ENCODE assay signal across 1 cellular context in the genomic region with DNA sequence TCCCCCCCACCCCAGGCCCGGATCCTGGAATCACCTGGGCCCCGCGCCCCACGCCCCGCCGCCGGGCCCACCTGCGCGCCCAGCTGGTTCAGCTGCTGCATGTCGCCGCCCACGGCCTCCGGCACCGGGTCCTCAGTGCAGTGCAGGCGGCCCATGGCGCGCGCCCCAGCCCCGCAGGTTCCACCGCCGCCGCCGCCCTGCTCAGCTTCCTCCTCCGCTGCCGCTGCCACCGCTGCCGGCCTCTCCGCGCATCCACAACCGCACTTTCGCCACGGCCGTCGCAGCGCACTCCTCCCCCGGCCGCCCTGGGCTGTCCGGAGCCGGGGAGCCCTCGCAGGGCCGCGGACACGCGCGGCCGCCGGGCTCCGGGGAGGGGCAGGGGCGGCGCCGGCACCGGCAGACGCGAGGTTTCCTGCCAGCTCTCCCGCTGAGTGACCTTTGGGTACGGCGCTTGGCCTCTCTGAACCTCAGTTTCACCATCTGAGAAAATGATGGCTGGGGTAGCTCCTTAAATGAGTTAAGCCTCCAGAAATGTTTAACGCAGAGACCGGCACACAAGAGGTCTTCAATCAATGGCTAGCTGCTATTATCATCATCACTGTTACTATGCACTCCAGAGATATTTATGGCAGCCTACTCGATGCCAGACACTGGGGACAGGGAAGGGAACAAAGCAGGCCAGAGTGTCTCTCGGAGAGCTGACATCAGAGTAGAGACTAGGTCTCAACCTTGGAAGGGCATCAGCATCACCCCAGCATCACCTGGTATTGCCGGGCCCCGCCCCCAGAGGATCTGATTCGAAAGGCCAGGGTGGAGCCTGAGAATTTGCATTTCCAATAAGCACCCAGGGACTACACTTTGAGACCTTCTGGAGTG.
TF ChIP-seq lines count a peak whose summit lies in the region.

A gene (minus strand): TSS at position 231 of the 876 bp plus-strand sequence. CDS start 76 bp downstream, at position 155.

TF ChIP-seq in HepG2, 621 proteins besides CTCF, POLR2A, EP300 and RAD21 (continued from another document and continues in another):
- TF ChIP-seq MBNL3 (CRISPR knock-in tag; conservative IDR thresholded peaks at IDR 0.05) (no peak), NRL (CRISPR knock-in tag; IDR thresholded peaks at IDR 0.05; ENCODE audit: borderline replicate concordance) (no peak), ZNF510 (CRISPR knock-in tag; IDR thresholded peaks at IDR 0.05; ENCODE audit: low read depth) (no peak), ESRRA (CRISPR knock-in tag; IDR thresholded peaks at IDR 0.05; ENCODE audit: low read depth) (no peak), ZNF672 (CRISPR knock-in tag; IDR thresholded peaks at IDR 0.05) (peak; percentile 85; the same call in 1 of the 2 replicates), ZFP90 (CRISPR knock-in tag; IDR thresholded peaks at IDR 0.05; ENCODE audit: borderline replicate concordance) (0 out of 2 replicates have a peak, but pooled peaks have one; percentile 8), MEF2D (CRISPR knock-in tag; IDR thresholded peaks at IDR 0.05) (peak; percentile 54; the same call in 1 of the 2 replicates), ZNF792 (CRISPR knock-in tag; IDR thresholded peaks at IDR 0.05) (0 out of 2 replicates have a peak, but pooled peaks have one; percentile 39), ZNF772 (CRISPR knock-in tag; IDR thresholded peaks at IDR 0.05) (peak; percentile 65; the same call in 1 of the 2 replicates), ZSCAN22 (CRISPR knock-in tag; IDR thresholded peaks at IDR 0.05) (no peak), ZNF101 (CRISPR knock-in tag; IDR thresholded peaks at IDR 0.05; ENCODE audit: borderline replicate concordance, low read depth) (no peak), ZNF207 (IDR thresholded peaks at IDR 0.05; ENCODE audit: borderline replicate concordance) (no peak), MIER2 (CRISPR knock-in tag; IDR thresholded peaks at IDR 0.05) (no peak), ZEB1 (IDR thresholded peaks at IDR 0.05; ENCODE audit: insufficient replicate concordance, low read depth) (no peak), ZNF775 (CRISPR knock-in tag; IDR thresholded peaks at IDR 0.05; ENCODE audit: borderline replicate concordance) (no peak), JARID2 (CRISPR knock-in tag; IDR thresholded peaks at IDR 0.05; ENCODE audit: insufficient replicate concordance) (no peak)
- TF ChIP-seq, protein P1, sequence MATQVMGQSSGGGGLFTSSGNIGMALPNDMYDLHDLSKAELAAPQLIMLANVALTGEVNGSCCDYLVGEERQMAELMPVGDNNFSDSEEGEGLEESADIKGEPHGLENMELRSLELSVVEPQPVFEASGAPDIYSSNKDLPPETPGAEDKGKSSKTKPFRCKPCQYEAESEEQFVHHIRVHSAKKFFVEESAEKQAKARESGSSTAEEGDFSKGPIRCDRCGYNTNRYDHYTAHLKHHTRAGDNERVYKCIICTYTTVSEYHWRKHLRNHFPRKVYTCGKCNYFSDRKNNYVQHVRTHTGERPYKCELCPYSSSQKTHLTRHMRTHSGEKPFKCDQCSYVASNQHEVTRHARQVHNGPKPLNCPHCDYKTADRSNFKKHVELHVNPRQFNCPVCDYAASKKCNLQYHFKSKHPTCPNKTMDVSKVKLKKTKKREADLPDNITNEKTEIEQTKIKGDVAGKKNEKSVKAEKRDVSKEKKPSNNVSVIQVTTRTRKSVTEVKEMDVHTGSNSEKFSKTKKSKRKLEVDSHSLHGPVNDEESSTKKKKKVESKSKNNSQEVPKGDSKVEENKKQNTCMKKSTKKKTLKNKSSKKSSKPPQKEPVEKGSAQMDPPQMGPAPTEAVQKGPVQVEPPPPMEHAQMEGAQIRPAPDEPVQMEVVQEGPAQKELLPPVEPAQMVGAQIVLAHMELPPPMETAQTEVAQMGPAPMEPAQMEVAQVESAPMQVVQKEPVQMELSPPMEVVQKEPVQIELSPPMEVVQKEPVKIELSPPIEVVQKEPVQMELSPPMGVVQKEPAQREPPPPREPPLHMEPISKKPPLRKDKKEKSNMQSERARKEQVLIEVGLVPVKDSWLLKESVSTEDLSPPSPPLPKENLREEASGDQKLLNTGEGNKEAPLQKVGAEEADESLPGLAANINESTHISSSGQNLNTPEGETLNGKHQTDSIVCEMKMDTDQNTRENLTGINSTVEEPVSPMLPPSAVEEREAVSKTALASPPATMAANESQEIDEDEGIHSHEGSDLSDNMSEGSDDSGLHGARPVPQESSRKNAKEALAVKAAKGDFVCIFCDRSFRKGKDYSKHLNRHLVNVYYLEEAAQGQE (IDR thresholded peaks at IDR 0.05; ENCODE audit: borderline replicate concordance in 1 of 2, low read depth in 1 of 2, low read length in 2 of 2) = no peak
- TF ChIP-seq, protein P2, sequence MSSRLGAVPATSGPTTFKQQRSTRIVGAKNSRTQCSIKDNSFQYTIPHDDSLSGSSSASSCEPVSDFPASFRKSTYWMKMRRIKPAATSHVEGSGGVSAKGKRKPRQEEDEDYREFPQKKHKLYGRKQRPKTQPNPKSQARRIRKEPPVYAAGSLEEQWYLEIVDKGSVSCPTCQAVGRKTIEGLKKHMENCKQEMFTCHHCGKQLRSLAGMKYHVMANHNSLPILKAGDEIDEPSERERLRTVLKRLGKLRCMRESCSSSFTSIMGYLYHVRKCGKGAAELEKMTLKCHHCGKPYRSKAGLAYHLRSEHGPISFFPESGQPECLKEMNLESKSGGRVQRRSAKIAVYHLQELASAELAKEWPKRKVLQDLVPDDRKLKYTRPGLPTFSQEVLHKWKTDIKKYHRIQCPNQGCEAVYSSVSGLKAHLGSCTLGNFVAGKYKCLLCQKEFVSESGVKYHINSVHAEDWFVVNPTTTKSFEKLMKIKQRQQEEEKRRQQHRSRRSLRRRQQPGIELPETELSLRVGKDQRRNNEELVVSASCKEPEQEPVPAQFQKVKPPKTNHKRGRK (CRISPR knock-in tag; IDR thresholded peaks at IDR 0.05) = no peak
- TF ChIP-seq, protein P3, sequence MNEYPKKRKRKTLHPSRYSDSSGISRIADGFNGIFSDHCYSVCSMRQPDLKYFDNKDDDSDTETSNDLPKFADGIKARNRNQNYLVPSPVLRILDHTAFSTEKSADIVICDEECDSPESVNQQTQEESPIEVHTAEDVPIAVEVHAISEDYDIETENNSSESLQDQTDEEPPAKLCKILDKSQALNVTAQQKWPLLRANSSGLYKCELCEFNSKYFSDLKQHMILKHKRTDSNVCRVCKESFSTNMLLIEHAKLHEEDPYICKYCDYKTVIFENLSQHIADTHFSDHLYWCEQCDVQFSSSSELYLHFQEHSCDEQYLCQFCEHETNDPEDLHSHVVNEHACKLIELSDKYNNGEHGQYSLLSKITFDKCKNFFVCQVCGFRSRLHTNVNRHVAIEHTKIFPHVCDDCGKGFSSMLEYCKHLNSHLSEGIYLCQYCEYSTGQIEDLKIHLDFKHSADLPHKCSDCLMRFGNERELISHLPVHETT (CRISPR knock-in tag; conservative IDR thresholded peaks at IDR 0.05) = no peak; the same call in 1 of the 2 replicates
- TF ChIP-seq, protein P4, sequence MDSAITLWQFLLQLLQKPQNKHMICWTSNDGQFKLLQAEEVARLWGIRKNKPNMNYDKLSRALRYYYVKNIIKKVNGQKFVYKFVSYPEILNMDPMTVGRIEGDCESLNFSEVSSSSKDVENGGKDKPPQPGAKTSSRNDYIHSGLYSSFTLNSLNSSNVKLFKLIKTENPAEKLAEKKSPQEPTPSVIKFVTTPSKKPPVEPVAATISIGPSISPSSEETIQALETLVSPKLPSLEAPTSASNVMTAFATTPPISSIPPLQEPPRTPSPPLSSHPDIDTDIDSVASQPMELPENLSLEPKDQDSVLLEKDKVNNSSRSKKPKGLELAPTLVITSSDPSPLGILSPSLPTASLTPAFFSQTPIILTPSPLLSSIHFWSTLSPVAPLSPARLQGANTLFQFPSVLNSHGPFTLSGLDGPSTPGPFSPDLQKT (CRISPR knock-in tag; IDR thresholded peaks at IDR 0.05; ENCODE audit: borderline replicate concordance) = no peak
- TF ChIP-seq, protein P5, sequence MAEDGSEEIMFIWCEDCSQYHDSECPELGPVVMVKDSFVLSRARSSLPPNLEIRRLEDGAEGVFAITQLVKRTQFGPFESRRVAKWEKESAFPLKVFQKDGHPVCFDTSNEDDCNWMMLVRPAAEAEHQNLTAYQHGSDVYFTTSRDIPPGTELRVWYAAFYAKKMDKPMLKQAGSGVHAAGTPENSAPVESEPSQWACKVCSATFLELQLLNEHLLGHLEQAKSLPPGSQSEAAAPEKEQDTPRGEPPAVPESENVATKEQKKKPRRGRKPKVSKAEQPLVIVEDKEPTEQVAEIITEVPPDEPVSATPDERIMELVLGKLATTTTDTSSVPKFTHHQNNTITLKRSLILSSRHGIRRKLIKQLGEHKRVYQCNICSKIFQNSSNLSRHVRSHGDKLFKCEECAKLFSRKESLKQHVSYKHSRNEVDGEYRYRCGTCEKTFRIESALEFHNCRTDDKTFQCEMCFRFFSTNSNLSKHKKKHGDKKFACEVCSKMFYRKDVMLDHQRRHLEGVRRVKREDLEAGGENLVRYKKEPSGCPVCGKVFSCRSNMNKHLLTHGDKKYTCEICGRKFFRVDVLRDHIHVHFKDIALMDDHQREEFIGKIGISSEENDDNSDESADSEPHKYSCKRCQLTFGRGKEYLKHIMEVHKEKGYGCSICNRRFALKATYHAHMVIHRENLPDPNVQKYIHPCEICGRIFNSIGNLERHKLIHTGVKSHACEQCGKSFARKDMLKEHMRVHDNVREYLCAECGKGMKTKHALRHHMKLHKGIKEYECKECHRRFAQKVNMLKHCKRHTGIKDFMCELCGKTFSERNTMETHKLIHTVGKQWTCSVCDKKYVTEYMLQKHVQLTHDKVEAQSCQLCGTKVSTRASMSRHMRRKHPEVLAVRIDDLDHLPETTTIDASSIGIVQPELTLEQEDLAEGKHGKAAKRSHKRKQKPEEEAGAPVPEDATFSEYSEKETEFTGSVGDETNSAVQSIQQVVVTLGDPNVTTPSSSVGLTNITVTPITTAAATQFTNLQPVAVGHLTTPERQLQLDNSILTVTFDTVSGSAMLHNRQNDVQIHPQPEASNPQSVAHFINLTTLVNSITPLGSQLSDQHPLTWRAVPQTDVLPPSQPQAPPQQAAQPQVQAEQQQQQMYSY (CRISPR knock-in tag; IDR thresholded peaks at IDR 0.05) = peak; percentile 76
- TF ChIP-seq, protein P6, sequence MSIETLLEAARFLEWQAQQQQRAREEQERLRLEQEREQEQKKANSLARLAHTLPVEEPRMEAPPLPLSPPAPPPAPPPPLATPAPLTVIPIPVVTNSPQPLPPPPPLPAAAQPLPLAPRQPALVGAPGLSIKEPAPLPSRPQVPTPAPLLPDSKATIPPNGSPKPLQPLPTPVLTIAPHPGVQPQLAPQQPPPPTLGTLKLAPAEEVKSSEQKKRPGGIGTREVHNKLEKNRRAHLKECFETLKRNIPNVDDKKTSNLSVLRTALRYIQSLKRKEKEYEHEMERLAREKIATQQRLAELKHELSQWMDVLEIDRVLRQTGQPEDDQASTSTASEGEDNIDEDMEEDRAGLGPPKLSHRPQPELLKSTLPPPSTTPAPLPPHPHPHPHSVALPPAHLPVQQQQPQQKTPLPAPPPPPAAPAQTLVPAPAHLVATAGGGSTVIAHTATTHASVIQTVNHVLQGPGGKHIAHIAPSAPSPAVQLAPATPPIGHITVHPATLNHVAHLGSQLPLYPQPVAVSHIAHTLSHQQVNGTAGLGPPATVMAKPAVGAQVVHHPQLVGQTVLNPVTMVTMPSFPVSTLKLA (IDR thresholded peaks at IDR 0.05) = no peak
- TF ChIP-seq, protein P7, sequence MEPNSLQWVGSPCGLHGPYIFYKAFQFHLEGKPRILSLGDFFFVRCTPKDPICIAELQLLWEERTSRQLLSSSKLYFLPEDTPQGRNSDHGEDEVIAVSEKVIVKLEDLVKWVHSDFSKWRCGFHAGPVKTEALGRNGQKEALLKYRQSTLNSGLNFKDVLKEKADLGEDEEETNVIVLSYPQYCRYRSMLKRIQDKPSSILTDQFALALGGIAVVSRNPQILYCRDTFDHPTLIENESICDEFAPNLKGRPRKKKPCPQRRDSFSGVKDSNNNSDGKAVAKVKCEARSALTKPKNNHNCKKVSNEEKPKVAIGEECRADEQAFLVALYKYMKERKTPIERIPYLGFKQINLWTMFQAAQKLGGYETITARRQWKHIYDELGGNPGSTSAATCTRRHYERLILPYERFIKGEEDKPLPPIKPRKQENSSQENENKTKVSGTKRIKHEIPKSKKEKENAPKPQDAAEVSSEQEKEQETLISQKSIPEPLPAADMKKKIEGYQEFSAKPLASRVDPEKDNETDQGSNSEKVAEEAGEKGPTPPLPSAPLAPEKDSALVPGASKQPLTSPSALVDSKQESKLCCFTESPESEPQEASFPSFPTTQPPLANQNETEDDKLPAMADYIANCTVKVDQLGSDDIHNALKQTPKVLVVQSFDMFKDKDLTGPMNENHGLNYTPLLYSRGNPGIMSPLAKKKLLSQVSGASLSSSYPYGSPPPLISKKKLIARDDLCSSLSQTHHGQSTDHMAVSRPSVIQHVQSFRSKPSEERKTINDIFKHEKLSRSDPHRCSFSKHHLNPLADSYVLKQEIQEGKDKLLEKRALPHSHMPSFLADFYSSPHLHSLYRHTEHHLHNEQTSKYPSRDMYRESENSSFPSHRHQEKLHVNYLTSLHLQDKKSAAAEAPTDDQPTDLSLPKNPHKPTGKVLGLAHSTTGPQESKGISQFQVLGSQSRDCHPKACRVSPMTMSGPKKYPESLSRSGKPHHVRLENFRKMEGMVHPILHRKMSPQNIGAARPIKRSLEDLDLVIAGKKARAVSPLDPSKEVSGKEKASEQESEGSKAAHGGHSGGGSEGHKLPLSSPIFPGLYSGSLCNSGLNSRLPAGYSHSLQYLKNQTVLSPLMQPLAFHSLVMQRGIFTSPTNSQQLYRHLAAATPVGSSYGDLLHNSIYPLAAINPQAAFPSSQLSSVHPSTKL (CRISPR knock-in tag; IDR thresholded peaks at IDR 0.05) = peak; percentile 25; the same call in 1 of the 2 replicates
- TF ChIP-seq, protein P8, sequence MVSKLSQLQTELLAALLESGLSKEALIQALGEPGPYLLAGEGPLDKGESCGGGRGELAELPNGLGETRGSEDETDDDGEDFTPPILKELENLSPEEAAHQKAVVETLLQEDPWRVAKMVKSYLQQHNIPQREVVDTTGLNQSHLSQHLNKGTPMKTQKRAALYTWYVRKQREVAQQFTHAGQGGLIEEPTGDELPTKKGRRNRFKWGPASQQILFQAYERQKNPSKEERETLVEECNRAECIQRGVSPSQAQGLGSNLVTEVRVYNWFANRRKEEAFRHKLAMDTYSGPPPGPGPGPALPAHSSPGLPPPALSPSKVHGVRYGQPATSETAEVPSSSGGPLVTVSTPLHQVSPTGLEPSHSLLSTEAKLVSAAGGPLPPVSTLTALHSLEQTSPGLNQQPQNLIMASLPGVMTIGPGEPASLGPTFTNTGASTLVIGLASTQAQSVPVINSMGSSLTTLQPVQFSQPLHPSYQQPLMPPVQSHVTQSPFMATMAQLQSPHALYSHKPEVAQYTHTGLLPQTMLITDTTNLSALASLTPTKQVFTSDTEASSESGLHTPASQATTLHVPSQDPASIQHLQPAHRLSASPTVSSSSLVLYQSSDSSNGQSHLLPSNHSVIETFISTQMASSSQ (IDR thresholded peaks at IDR 0.05; ENCODE audit: low read depth) = no peak
- TF ChIP-seq, protein P8 (CRISPR knock-in tag; IDR thresholded peaks at IDR 0.05; ENCODE audit: borderline replicate concordance) = no peak
